ENCODE assay signal across 31 cellular contexts in the genomic region with DNA sequence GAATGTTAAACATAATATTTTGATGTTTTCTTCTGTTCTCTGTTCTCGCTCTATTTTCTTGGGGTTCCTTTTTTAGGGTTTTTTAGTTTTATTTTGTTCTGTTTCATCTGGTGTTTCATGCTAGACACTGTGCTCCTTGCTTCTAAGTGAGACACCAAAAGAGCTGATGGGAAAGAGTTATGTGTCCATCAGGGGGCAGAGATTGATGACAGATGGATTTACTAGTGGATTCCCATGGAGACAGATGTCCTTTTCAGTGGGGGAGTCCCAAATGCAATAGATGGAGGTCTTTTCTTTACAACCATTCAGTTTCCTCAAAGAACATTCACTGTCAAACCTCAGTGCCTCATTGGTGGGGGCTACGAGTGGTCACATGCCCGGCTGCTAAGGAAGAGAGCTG. TPM values are rescaled to one million over a fixed set of nuclear protein-coding genes. Genes with fewer than 3 reads are reported as not detected.
DNase-seq lines count a peak whose midpoint lies in the region; ATAC-seq, FAIRE-seq and TF ChIP-seq lines count a peak whose summit lies in the region.
"Had no signal": no experiment of that assay in that cellular context is flagged by ENCODE, and none has a peak within 500 bp of the region (broad histone marks: within the 10 kb centered on the region; RNA-seq: fewer than 3 reads in every experiment).

No MANE protein-coding gene starts in this region.

- peak overlapping the region; percentile 24; the same call in 1 of the 2 replicates for H2AFZ ChIP-seq in K562 (ENCODE audit: low read depth, low read length)

- WGBS in K562 (ENCODE audit: insufficient coverage, low coverage, missing lambda C conversion rate): 91% methylated on average over 3 of the region's 3 CpGs
- WGBS in tibial nerve, 2 donors: 97 to 100% methylated on average over 3 of the region's 3 CpGs

- H3K4me3 ChIP-seq in K562: no peak overlapping the region
- no peak overlapping the region for H3K4me3 ChIP-seq in tibial nerve
- H3K4me3 ChIP-seq: A549; BLaER1; BLaER1 treated with 17β-estradiol and CSF1 and Interleukin-3, amounts not matched to agents 10 nM and 100 nM had no signal

- H3K4me1 ChIP-seq in K562 (replicated peaks in 1 of 2; ENCODE audit: control insufficient read depth in 2 of 2, insufficient read depth in 2 of 2, low read length in 2 of 2) (peaks cover 16 to 34% of the 10 kb centered on the region in 2 experiments), tibial nerve (peaks cover 0 to 24% (median 4%) of the 10 kb centered on the region in 4 donors)
- H3K4me1 ChIP-seq: BLaER1 had no signal

- H3K9me1 ChIP-seq in K562 (ENCODE audit: control insufficient read depth, insufficient read depth, low read length): no peaks in the 10 kb centered on the region

- TF ChIP-seq POLR2A in K562 (conservative IDR thresholded peaks at IDR 0.05): no peak
- TF ChIP-seq POLR2A in tibial nerve (IDR thresholded peaks at IDR 0.05): no peak

- no peaks in the 10 kb centered on the region; the same call in 2 of the 3 replicates for H3K36me3 ChIP-seq in K562 (ENCODE audit: control insufficient read depth, insufficient read depth, low read length)
- H3K36me3 ChIP-seq in tibial nerve: no peaks in the 10 kb centered on the region
- H3K36me3 ChIP-seq: BE2C; BLaER1 treated with 17β-estradiol and CSF1 and Interleukin-3, amounts not matched to agents 10 nM and 100 nM had no signal

- POLR2A ChIA-PET in K562 (lab: Yijun Ruan, JAX): no interaction called here

- no peaks in the 10 kb centered on the region for H4K20me1 ChIP-seq in K562 (replicated peaks; ENCODE audit: control insufficient read depth, insufficient read depth, low read length)
- H4K20me1 ChIP-seq: BLaER1; BLaER1 treated with 17β-estradiol and CSF1 and Interleukin-3, amounts not matched to agents 10 nM and 100 nM had no signal

- H3K27me3 ChIP-seq in K562 (ENCODE audit: control insufficient read depth in 2 of 2, insufficient read depth in 2 of 2, low read length in 2 of 2): no peaks in the 10 kb centered on the region
- H3K27me3 ChIP-seq in tibial nerve: no peaks in the 10 kb centered on the region
- H3K27me3 ChIP-seq: BE2C; BLaER1; BLaER1 treated with 17β-estradiol and CSF1 and Interleukin-3, amounts not matched to agents 10 nM and 100 nM had no signal

- H3K27ac ChIP-seq in K562 (ENCODE audit: extremely low read depth, low read depth, low read length) (no peak overlapping the region), tibial nerve (no peak overlapping the region)
- H3K27ac ChIP-seq: 22Rv1; A549; BLaER1; BLaER1 treated with 17β-estradiol and CSF1 and Interleukin-3, amounts not matched to agents 10 nM and 100 nM; C4-2B had no signal

- H3K9me3 ChIP-seq in K562 (replicated peaks; ENCODE audit: control insufficient read depth, insufficient read depth, low read depth, low read length): peaks cover 2% of the 10 kb centered on the region; the same call in 1 of the 2 replicates
- H3K9me3 ChIP-seq in tibial nerve: peaks cover 0 to 6% (median 0%) of the 10 kb centered on the region in 4 donors
- H3K9me3 ChIP-seq: BE2C had no signal

- no peak for DNase-seq in K562 (ENCODE audit: extremely low read depth in 1 of 4, low spot score in 3 of 4)
- no peak for DNase-seq in tibial nerve (ENCODE audit: low spot score in 2 of 2)
- DNase-seq: 8988T; ACHN; AML-193; BE2C; C1 segment of cervical spinal cord; Caco-2; Calu3; CD4-positive, alpha-beta memory T cell; CD4-positive, alpha-beta T cell; CD4-positive, CD25-positive, alpha-beta regulatory T cell; CD8-positive, alpha-beta memory T cell; CD8-positive, alpha-beta T cell; COR-L47; DMS 273 treated with DMSO at 0.1 percent for 48 hours; DMS153; DMS53; DMS79; DMS79 treated with DMSO at 0.1 percent for 48 hours; DND-41; EL had no signal

- no peak for TF ChIP-seq CTCF in K562 (IDR thresholded peaks at IDR 0.05 in 2 of 3, conservative IDR thresholded peaks at IDR 0.05 in 1 of 3; ENCODE audit: insufficient read depth in 2 of 3, low read depth in 1 of 3, low read length in 3 of 3)
- TF ChIP-seq CTCF in tibial nerve (IDR thresholded peaks at IDR 0.05): no peak

- BruUV-seq in K562 (replicated peaks; lab: Mats Ljungman, UMichigan): no TSS peak

- no peak for TF ChIP-seq EP300 in K562 (IDR thresholded peaks at IDR 0.05; ENCODE audit: low read length)
- no peak for TF ChIP-seq EP300 in tibial nerve (IDR thresholded peaks at IDR 0.05)

- no peak overlapping the region for H3K4me2 ChIP-seq in K562 (ENCODE audit: insufficient read depth, low read length)
- H3K4me2 ChIP-seq: A549; BLaER1; BLaER1 treated with 17β-estradiol and CSF1 and Interleukin-3, amounts not matched to agents 10 nM and 100 nM had no signal

- no peak for ATAC-seq in K562
- ATAC-seq: A549; CD8-positive, alpha-beta T cell had no signal

- in situ Hi-C loops in K562 (cut with MboI): no loop called here

- H3K9ac ChIP-seq in K562 (ENCODE audit: insufficient read depth in 1 of 2, low read depth in 2 of 2, low read length in 2 of 2): no peak overlapping the region
- H3K9ac ChIP-seq: BLaER1; BLaER1 treated with 17β-estradiol and CSF1 and Interleukin-3, amounts not matched to agents 10 nM and 100 nM had no signal

- no peak for TF ChIP-seq RAD21 in K562 (CRISPR knock-in tag; conservative IDR thresholded peaks at IDR 0.05 in 1 of 2, IDR thresholded peaks at IDR 0.05 in 1 of 2)

- no peaks in the 10 kb centered on the region for H3K79me2 ChIP-seq in K562 (ENCODE audit: control insufficient read depth, insufficient read depth, low read length)

- intact Hi-C loops in K562 (cut with micrococcal nuclease): loop anchor here (5.0 kb wide), 1 partner anchor 165 kb away; no protein-coding TSS in a partner anchor

- CTCF ChIA-PET in K562 (lab: Yijun Ruan, JAX; ENCODE audit: low intra/inter-chr PET ratio): no interaction called here

- FAIRE-seq in K562 (lab: Jason Lieb, UNC): no peak
- FAIRE-seq: A204.1, A549, D721Med had no signal

TF ChIP-seq in K562, 482 proteins besides CTCF, POLR2A, EP300 and RAD21:
- TF ChIP-seq, protein P1, sequence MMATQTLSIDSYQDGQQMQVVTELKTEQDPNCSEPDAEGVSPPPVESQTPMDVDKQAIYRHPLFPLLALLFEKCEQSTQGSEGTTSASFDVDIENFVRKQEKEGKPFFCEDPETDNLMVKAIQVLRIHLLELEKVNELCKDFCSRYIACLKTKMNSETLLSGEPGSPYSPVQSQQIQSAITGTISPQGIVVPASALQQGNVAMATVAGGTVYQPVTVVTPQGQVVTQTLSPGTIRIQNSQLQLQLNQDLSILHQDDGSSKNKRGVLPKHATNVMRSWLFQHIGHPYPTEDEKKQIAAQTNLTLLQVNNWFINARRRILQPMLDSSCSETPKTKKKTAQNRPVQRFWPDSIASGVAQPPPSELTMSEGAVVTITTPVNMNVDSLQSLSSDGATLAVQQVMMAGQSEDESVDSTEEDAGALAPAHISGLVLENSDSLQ (IDR thresholded peaks at IDR 0.05): peak; percentile 68
- TF ChIP-seq, protein P2, sequence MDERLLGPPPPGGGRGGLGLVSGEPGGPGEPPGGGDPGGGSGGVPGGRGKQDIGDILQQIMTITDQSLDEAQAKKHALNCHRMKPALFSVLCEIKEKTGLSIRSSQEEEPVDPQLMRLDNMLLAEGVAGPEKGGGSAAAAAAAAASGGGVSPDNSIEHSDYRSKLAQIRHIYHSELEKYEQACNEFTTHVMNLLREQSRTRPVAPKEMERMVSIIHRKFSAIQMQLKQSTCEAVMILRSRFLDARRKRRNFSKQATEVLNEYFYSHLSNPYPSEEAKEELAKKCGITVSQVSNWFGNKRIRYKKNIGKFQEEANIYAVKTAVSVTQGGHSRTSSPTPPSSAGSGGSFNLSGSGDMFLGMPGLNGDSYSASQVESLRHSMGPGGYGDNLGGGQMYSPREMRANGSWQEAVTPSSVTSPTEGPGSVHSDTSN (CRISPR knock-in tag; IDR thresholded peaks at IDR 0.05; ENCODE audit: low read depth): no peak
- TF ChIP-seq, protein P2 (tag; conservative IDR thresholded peaks at IDR 0.05; ENCODE audit: low read depth): peak; percentile 84
- TF ChIP-seq ZNF696 (CRISPR knock-in tag; conservative IDR thresholded peaks at IDR 0.05) (no peak), MEIS2 (IDR thresholded peaks at IDR 0.05; ENCODE audit: partially characterized antibody) (peak; percentile 76)

RNA-seq across cellular contexts. Expression of a gene that starts 34.9 kb away (rescaled TPM):
- 3.9 and 7.0 TPM in 2 replicates for total RNA-seq in K562 (2011; cell fraction: chromatin; rRNA removed; ENCODE audit: low replicate concordance)
- total RNA-seq in K562 (2011; cell fraction: nucleolus; rRNA removed): 2.5 and 3.3 TPM in 2 replicates
- total RNA-seq in K562 (2011; cell fraction: nucleoplasm; rRNA removed): 3.3 and 4.6 TPM in 2 replicates
- 6.0 and 7.0 TPM in 2 replicates for total RNA-seq in K562 (2014; rRNA removed)
- 10.0 and 14.4 TPM in 2 replicates for total RNA-seq in K562 (2014; rRNA removed; fragmentation: Illumina TruSeq; extraction: Trizol)
- total RNA-seq in K562 (2015; rRNA removed; fragmentation: Illumina TruSeq; extraction: Trizol): 9.4 and 9.5 TPM in 2 replicates
- total RNA-seq in K562 (2021): 7.5 and 8.0 TPM in 2 replicates
- 17.4 and 27.6 TPM in 2 replicates for polyA plus RNA-seq in K562 (2011; rRNA removed)
- polyA plus RNA-seq in K562 (2011; cell fraction: cytosol; rRNA removed): 6.6 and 11.7 TPM in 2 replicates
- polyA plus RNA-seq in K562 (2011; cell fraction: nucleus; rRNA removed): 7.0 and 9.7 TPM in 2 replicates
- polyA plus RNA-seq in K562 (2012): 12.9 and 14.9 TPM in 2 replicates
- polyA plus RNA-seq in K562 (2014; fragmentation: Illumina TruSeq; extraction: Trizol): 10.7 and 12.5 TPM in 2 replicates
- polyA plus RNA-seq in K562 (2014; fragmentation: Nextera tagmentation; extraction: Ambion mirVana): 10 to 100 TPM; 19.0 to 19.7 TPM
- polyA plus RNA-seq in K562 (2014; rRNA removed): 9.1 TPM in 2 replicates
- 24.3 and 33.2 TPM in 2 replicates for polyA minus RNA-seq in K562 (2011; rRNA and poly(A)+ RNA removed)
- 1.8 and 8.7 TPM in 2 replicates for polyA minus RNA-seq in K562 (2011; cell fraction: cytosol; rRNA and poly(A)+ RNA removed)
- polyA minus RNA-seq in K562 (2011; cell fraction: nucleus; rRNA and poly(A)+ RNA removed): 4.0 and 7.3 TPM in 2 replicates
- total RNA-seq in tibial nerve: 1 to 10 TPM in 3 of 4 donors, under 1 TPM in 1; 0.78 to 5.7 (median 1.3) TPM
- total RNA-seq: B cell had no signal
- polyA plus RNA-seq: CD14-positive monocyte had no signal
